2 cellular contexts compared by ENCODE assay signal in genomic region chr21:44793269-44794030, GRCh38.
A peak's percentile ranks its signal among the peaks of the same experiment; 100 is the strongest.
TF ChIP-seq lines count a peak whose summit lies in the region.

No MANE protein-coding gene starts in this region.

TF ChIP-seq in HCT116, 20 proteins besides CTCF, POLR2A, EP300 and RAD21 (continued from another document):
- TF ChIP-seq ZBTB33 (IDR thresholded peaks at IDR 0.05; ENCODE audit: extremely low read depth, insufficient replicate concordance, low read length) = no peak
TF ChIP-seq in HCT116: peak in this region for 0.

TF ChIP-seq in liver, 16 proteins besides CTCF, POLR2A, EP300 and RAD21 (continued from another document):
- no peak for TF ChIP-seq RXRA (IDR thresholded peaks at IDR 0.05)
- TF ChIP-seq TAF1 (conservative IDR thresholded peaks at IDR 0.05) = no peak
- TF ChIP-seq ATF3 (IDR thresholded peaks at IDR 0.05) = no peak
- no peak for TF ChIP-seq MAX (IDR thresholded peaks at IDR 0.05)
- TF ChIP-seq EGR1 (IDR thresholded peaks at IDR 0.05; ENCODE audit: low read depth in 2 of 2) = no peak
- TF ChIP-seq GABPA (IDR thresholded peaks at IDR 0.05 in 1 of 2, conservative IDR thresholded peaks at IDR 0.05 in 1 of 2) = no peak
- peak; percentile 21 for TF ChIP-seq SP1 (IDR thresholded peaks at IDR 0.05)
- TF ChIP-seq FOXA1 (IDR thresholded peaks at IDR 0.05) = no peak
